Comparison of ENCODE assay signal across 18 cellular contexts in genomic region chr11:120746836-120747609, GRCh38.
A peak's percentile ranks its signal among the peaks of the same experiment; 100 is the strongest.
DNase-seq lines count a peak whose midpoint lies in the region; ATAC-seq, FAIRE-seq and TF ChIP-seq lines count a peak whose summit lies in the region.
"Had no signal": no experiment of that assay in that cellular context is flagged by ENCODE, and none has a peak within 500 bp of the region (broad histone marks: within the 10 kb centered on the region; RNA-seq: fewer than 3 reads in every experiment).

No MANE protein-coding gene starts in this region.

- no peak overlapping the region for H3K4me3 ChIP-seq in kidney (ENCODE audit: low read length in 2 of 2)
- H3K4me3 ChIP-seq: upper lobe of left lung had no signal

- TF ChIP-seq CTCF in MCF 10A (IDR thresholded peaks at IDR 0.05; ENCODE audit: unreplicated experiment): no peak
- no peak for TF ChIP-seq CTCF in kidney (IDR thresholded peaks at IDR 0.05; ENCODE audit: borderline replicate concordance, extremely low read depth, insufficient read depth)

- H3K9me3 ChIP-seq in kidney (ENCODE audit: control insufficient read depth in 1 of 2, low read length in 2 of 2): no peaks in the 10 kb centered on the region
- H3K9me3 ChIP-seq: neutrophil, upper lobe of left lung had no signal

- no peak overlapping the region for H3K9ac ChIP-seq in kidney (ENCODE audit: low read length in 2 of 2)

- H3K27ac ChIP-seq in kidney (ENCODE audit: low read depth in 2 of 2, low read length in 2 of 2): no peak overlapping the region
- H3K27ac ChIP-seq: neutrophil, upper lobe of left lung had no signal

- POLR2A ChIA-PET in MCF 10A (lab: Yijun Ruan, JAX): interaction anchor here (0.6 to 1.8 kb wide), 6 partner anchors 19 to 411 kb away, joined by 3 to 7 read pairs (median 4); no protein-coding TSS in a partner anchor

- H3K4me1 ChIP-seq in kidney (ENCODE audit: control insufficient read depth in 1 of 2, insufficient read depth in 1 of 2, low read depth in 1 of 2, low read length in 2 of 2): no peaks in the 10 kb centered on the region
- H3K4me1 ChIP-seq: upper lobe of left lung had no signal

- H3K27me3 Mint-ChIP-seq in MCF 10A (ENCODE audit: insufficient read depth, unreplicated experiment): peaks cover 32% of the 10 kb centered on the region

- intact Hi-C loops in MCF 10A (cut with micrococcal nuclease): no loop called here
- intact Hi-C loops in kidney (cut with DNase I): no loop called here

- H3K4me3 Mint-ChIP-seq in MCF 10A (ENCODE audit: unreplicated experiment): no peak overlapping the region
- H3K4me3 Mint-ChIP-seq: CD4-positive, alpha-beta T cell; memory B cell had no signal

- DNase-seq in NCI-H2107 treated with DMSO at 0.1 percent for 48 hours (lab: John Stamatoyannopoulos, UW; ENCODE audit: unreplicated experiment) (peak; percentile 8), NCI-H2107 (lab: John Stamatoyannopoulos, UW) (no peak), NCI-H446 (lab: John Stamatoyannopoulos, UW) (peak; percentile 99), MCF 10A (ENCODE audit: unreplicated experiment) (peak; percentile 91), urothelium cell line (ENCODE audit: low spot score) (peak; percentile 61), HuH-7 (ENCODE audit: low spot score) (no peak), kidney (no peak)
- DNase-seq: activated effector memory CD4-positive, alpha-beta T cell treated with Interleukin-2 at 50 U/mL for 16 hours; CD4-positive, alpha-beta T cell; OCI-M1; stimulated activated naive CD4-positive, alpha-beta T cell; upper lobe of left lung had no signal

- no peaks in the 10 kb centered on the region for H3K36me3 ChIP-seq in kidney (ENCODE audit: control insufficient read depth in 1 of 2, insufficient read depth in 2 of 2, low read length in 2 of 2)
- H3K36me3 ChIP-seq: neutrophil, upper lobe of left lung had no signal

- no peaks in the 10 kb centered on the region for H3K36me3 Mint-ChIP-seq in MCF 10A (ENCODE audit: insufficient read depth, unreplicated experiment)
- H3K36me3 Mint-ChIP-seq: memory B cell had no signal

- H3K4me1 Mint-ChIP-seq in MCF 10A (ENCODE audit: insufficient read depth, unreplicated experiment): peaks cover 7% of the 10 kb centered on the region

- no peak for FAIRE-seq in urothelium cell line (lab: Jason Lieb, UNC)
- no peak for FAIRE-seq in kidney (lab: Jason Lieb, UNC)
- FAIRE-seq: A204.1, astrocyte, GM19239 had no signal

- H3K27ac Mint-ChIP-seq in MCF 10A (ENCODE audit: low read depth, unreplicated experiment): no peak overlapping the region
- H3K27ac Mint-ChIP-seq: CD4-positive, alpha-beta T cell; memory B cell had no signal

- no peak for ATAC-seq in GM21447 (IDR thresholded peaks at IDR 0.05; ENCODE audit: unreplicated experiment)

- H3K9me3 Mint-ChIP-seq in MCF 10A (ENCODE audit: unreplicated experiment): no peaks in the 10 kb centered on the region
- H3K9me3 Mint-ChIP-seq: CD4-positive, alpha-beta T cell; memory B cell had no signal

- no TSS peak for BruUV-seq in MCF 10A (replicated peaks; lab: Mats Ljungman, UMichigan)

- CTCF ChIA-PET in MCF 10A (lab: Yijun Ruan, JAX): interaction anchor here (0.8 to 2.3 kb wide), 8 partner anchors 9 to 448 kb away, joined by 3 to 9 read pairs (median 3); no protein-coding TSS in a partner anchor

Comparison
In these comparisons a context has a peak if more than half of its experiments do, and no peak if none do; other contexts are left out.
1. DNase-seq: peak in NCI-H2107 treated with DMSO at 0.1 percent for 48 hours (single experiment), NCI-H446 (2 of 2), MCF 10A (single experiment) and urothelium cell line (single experiment); none in NCI-H2107 (single experiment), HuH-7 (single experiment) and kidney (single experiment).